ENCODE assay signal across 1 cellular context in the genomic region with DNA sequence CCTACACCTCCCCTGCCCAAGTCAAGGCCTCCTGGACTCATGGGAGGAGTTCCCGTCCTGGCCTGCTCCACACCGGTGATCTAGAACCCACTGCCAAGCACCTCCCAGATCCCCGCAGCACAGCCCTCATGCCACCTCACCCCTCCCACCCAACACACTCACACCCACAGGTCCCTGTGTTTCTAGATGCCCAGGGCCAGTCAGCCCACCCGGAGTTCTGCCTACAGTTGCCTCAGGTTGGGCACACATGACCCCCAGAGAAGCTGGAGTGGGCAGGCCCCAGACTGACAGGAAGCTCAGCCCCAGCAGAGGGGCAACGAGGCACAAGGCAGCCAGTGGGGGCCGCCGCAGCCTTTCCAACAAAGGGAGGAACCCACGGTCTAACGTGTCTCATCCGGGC.
TF ChIP-seq lines count a peak whose summit lies in the region.

No MANE protein-coding gene starts in this region.

TF ChIP-seq in H1, 55 proteins besides CTCF, POLR2A, EP300 and RAD21:
- TF ChIP-seq JUND (IDR thresholded peaks at IDR 0.05; ENCODE audit: low read length) (no peak), HDAC6 (IDR thresholded peaks at IDR 0.05; ENCODE audit: low read depth, low read length) (no peak), CTBP2 (IDR thresholded peaks at IDR 0.05; ENCODE audit: borderline replicate concordance, insufficient read depth, insufficient read length, low read length) (no peak), MAFK (IDR thresholded peaks at IDR 0.05; ENCODE audit: low read depth, low read length) (no peak), EZH2 (IDR thresholded peaks at IDR 0.05; ENCODE audit: low read depth, low read length, severe bottlenecking) (no peak), CEBPB (IDR thresholded peaks at IDR 0.05; ENCODE audit: low read depth, low read length) (no peak), YY1 (IDR thresholded peaks at IDR 0.05; ENCODE audit: low read depth, low read length) (no peak)
